Comparison of ENCODE assay signal across 25 cellular contexts in genomic region chr16:89709716-89710480, GRCh38. TPM values are rescaled to one million over a fixed set of nuclear protein-coding genes. Genes with fewer than 3 reads are reported as not detected.
DNase-seq lines count a peak whose midpoint lies in the region; ATAC-seq and TF ChIP-seq lines count a peak whose summit lies in the region.
"Had no signal": no experiment of that assay in that cellular context is flagged by ENCODE, and none has a peak within 500 bp of the region (broad histone marks: within the 10 kb centered on the region; RNA-seq: fewer than 3 reads in every experiment).

No MANE protein-coding gene starts in this region.

- CTCF ChIA-PET in CD8-positive, alpha-beta memory T cell (lab: Charles Lee) = interaction anchor here (0.6 to 17.8 kb wide), 8 partner anchors 9 to 200 kb away, joined by 3 to 323 read pairs (median 6); no protein-coding TSS in a partner anchor

- peak overlapping the region in 4 of 7 donors; percentile 15 to 61 (median 33) for H3K4me3 Mint-ChIP-seq in CD8-positive, alpha-beta memory T cell
- peak overlapping the region; percentile 56 for H3K4me3 Mint-ChIP-seq in activated T-helper 2 cell treated with anti-CD3 and anti-CD28 coated beads, Interferon-gamma antibody, Interleukin-2, Interleukin-4, amounts not matched to agents 10 μg/mL and 5 μg/mL and 100 μg/mL, durations not matched to agents 14 hours and 24 hours and 36 hours (ENCODE audit: low read depth)
- H3K4me3 Mint-ChIP-seq in naive thymus-derived CD8-positive, alpha-beta T cell = peak overlapping the region in 7 of 10 donors; percentile 14 to 49 (median 33)
- H3K4me3 Mint-ChIP-seq: CD8-positive, alpha-beta T cell; T-helper 17 cell had no signal

- peaks cover 6 to 15% (median 10%) of the 10 kb centered on the region in 3 donors for H3K4me1 Mint-ChIP-seq in CD8-positive, alpha-beta memory T cell
- H3K4me1 Mint-ChIP-seq in activated T-helper 2 cell treated with anti-CD3 and anti-CD28 coated beads, Interferon-gamma antibody, Interleukin-2, Interleukin-4, amounts not matched to agents 10 μg/mL and 5 μg/mL and 100 μg/mL, durations not matched to agents 14 hours and 24 hours and 36 hours (ENCODE audit: low read depth) = peaks cover 6% of the 10 kb centered on the region
- H3K4me1 Mint-ChIP-seq in naive thymus-derived CD8-positive, alpha-beta T cell = peaks cover 4 to 17% (median 8%) of the 10 kb centered on the region in 4 donors

- no peaks in the 10 kb centered on the region for H3K9me3 Mint-ChIP-seq in CD8-positive, alpha-beta memory T cell
- no peaks in the 10 kb centered on the region for H3K9me3 Mint-ChIP-seq in activated T-helper 2 cell treated with anti-CD3 and anti-CD28 coated beads, Interferon-gamma antibody, Interleukin-2, Interleukin-4, amounts not matched to agents 10 μg/mL and 5 μg/mL and 100 μg/mL, durations not matched to agents 14 hours and 24 hours and 36 hours
- H3K9me3 Mint-ChIP-seq in naive thymus-derived CD8-positive, alpha-beta T cell = no peaks in the 10 kb centered on the region
- H3K9me3 Mint-ChIP-seq: CD8-positive, alpha-beta T cell had no signal

- POLR2A ChIA-PET in CD8-positive, alpha-beta memory T cell (lab: Charles Lee) = interaction anchor here (0.7 kb wide), 1 partner anchor 14 kb away, joined by 4 read pairs; no protein-coding TSS in a partner anchor
- POLR2A ChIA-PET in naive thymus-derived CD8-positive, alpha-beta T cell (lab: Charles Lee) = interaction anchor here (0.6 to 17.7 kb wide), 6 partner anchors 8 to 154 kb away, joined by 3 to 262 read pairs (median 4); partner anchors contain the start of genes SPATA2L, VPS9D1 and ZNF276

- H3K27me3 ChIP-seq in CD8-positive, alpha-beta memory T cell (ENCODE audit: insufficient read depth, low read length, poor library complexity, severe bottlenecking) = no peaks in the 10 kb centered on the region
- H3K27me3 ChIP-seq: Peyer's patch, SJSA1 had no signal

- DNase-seq in CD1c-positive myeloid dendritic cell (ENCODE audit: extremely low spot score) = peak; percentile 54
- no peak for DNase-seq in CD8-positive, alpha-beta memory T cell
- DNase-seq in activated T-helper 2 cell treated with anti-CD3 and anti-CD28 coated beads, Interferon-gamma antibody, Interleukin-2, Interleukin-4, amounts not matched to agents 10 μg/mL and 5 μg/mL and 100 μg/mL, durations not matched to agents 14 hours and 24 hours and 36 hours (ENCODE audit: low spot score) = no peak
- DNase-seq in naive thymus-derived CD8-positive, alpha-beta T cell = no peak
- no peak for DNase-seq in 8988T
- no peak for DNase-seq in NCI-H2081 treated with DMSO at 0.1 percent for 48 hours (lab: John Stamatoyannopoulos, UW)
- DNase-seq in omental fat pad (ENCODE audit: low spot score) = no peak
- DNase-seq: activated CD4-positive, alpha-beta T cell treated with anti-CD3 and anti-CD28 coated beads, Interleukin-2, amount 50 U/mL, for 48 hours; activated naive CD4-positive, alpha-beta T cell treated with anti-CD3 and anti-CD28 coated beads, Interleukin-2, amount 50 U/mL, for 16 hours; CD8-positive, alpha-beta T cell; central memory CD4-positive, alpha-beta T cell; glutamatergic neuron; GM23248; Karpas-422; mucosa of descending colon; NCI-H1694; NCI-H2171; NCI-H524 treated with DMSO at 0.1 percent for 48 hours; T-helper 17 cell; upper lobe of right lung had no signal

- H3K4me1 ChIP-seq in CD8-positive, alpha-beta memory T cell (ENCODE audit: insufficient read depth, low read length) = peaks cover 15% of the 10 kb centered on the region

- TF ChIP-seq CTCF in omental fat pad (IDR thresholded peaks at IDR 0.05) = no peak

- no peaks in the 10 kb centered on the region for H3K27me3 Mint-ChIP-seq in CD8-positive, alpha-beta memory T cell
- no peaks in the 10 kb centered on the region for H3K27me3 Mint-ChIP-seq in activated T-helper 2 cell treated with anti-CD3 and anti-CD28 coated beads, Interferon-gamma antibody, Interleukin-2, Interleukin-4, amounts not matched to agents 10 μg/mL and 5 μg/mL and 100 μg/mL, durations not matched to agents 14 hours and 24 hours and 36 hours (ENCODE audit: low read depth)
- H3K27me3 Mint-ChIP-seq in naive thymus-derived CD8-positive, alpha-beta T cell = no peaks in the 10 kb centered on the region
- H3K27me3 Mint-ChIP-seq: T-helper 17 cell had no signal

- no peaks in the 10 kb centered on the region for H3K9me3 ChIP-seq in CD8-positive, alpha-beta memory T cell (ENCODE audit: low read length)
- H3K9me3 ChIP-seq: ascending aorta, mucosa of descending colon, Peyer's patch, SJSA1, upper lobe of right lung had no signal

- no peaks in the 10 kb centered on the region for H3K36me3 ChIP-seq in CD8-positive, alpha-beta memory T cell (ENCODE audit: insufficient read depth, low read length)
- H3K36me3 ChIP-seq: ascending aorta, Peyer's patch, SJSA1, upper lobe of right lung had no signal

- no peak for ATAC-seq in naive thymus-derived CD8-positive, alpha-beta T cell
- ATAC-seq in HG03196 (IDR thresholded peaks at IDR 0.05; ENCODE audit: unreplicated experiment) (no peak), omental fat pad (ENCODE audit: low FRiP score) (no peak)
- ATAC-seq: CD8-positive, alpha-beta T cell; mucosa of descending colon; T-helper 17 cell; upper lobe of right lung had no signal

- no peak overlapping the region for H3K4me3 ChIP-seq in CD8-positive, alpha-beta memory T cell (ENCODE audit: low read length)
- H3K4me3 ChIP-seq: ascending aorta, GM23248, mucosa of descending colon, Peyer's patch, SJSA1, upper lobe of right lung had no signal

- intact Hi-C loops in activated T-helper 2 cell treated with anti-CD3 and anti-CD28 coated beads, Interferon-gamma antibody, Interleukin-2, Interleukin-4, amounts not matched to agents 10 μg/mL and 5 μg/mL and 100 μg/mL, durations not matched to agents 14 hours and 24 hours and 36 hours (cut with micrococcal nuclease) = no loop called here

- H3K27ac ChIP-seq in CD8-positive, alpha-beta memory T cell (ENCODE audit: low read depth, low read length) = peak overlapping the region; percentile 33
- H3K27ac ChIP-seq: ascending aorta, GM23248, Peyer's patch, SJSA1, upper lobe of right lung, VCaP had no signal

- H3K36me3 Mint-ChIP-seq in CD8-positive, alpha-beta memory T cell = no peaks in the 10 kb centered on the region
- H3K36me3 Mint-ChIP-seq in activated T-helper 2 cell treated with anti-CD3 and anti-CD28 coated beads, Interferon-gamma antibody, Interleukin-2, Interleukin-4, amounts not matched to agents 10 μg/mL and 5 μg/mL and 100 μg/mL, durations not matched to agents 14 hours and 24 hours and 36 hours (ENCODE audit: low read depth) = peaks cover 9% of the 10 kb centered on the region
- H3K36me3 Mint-ChIP-seq in naive thymus-derived CD8-positive, alpha-beta T cell = peaks cover 0 to 7% (median 0%) of the 10 kb centered on the region in 3 donors

- H3K27ac Mint-ChIP-seq in CD8-positive, alpha-beta memory T cell = peak overlapping the region in 3 of 8 donors; percentile 58 to 74 (median 74)
- no peak overlapping the region for H3K27ac Mint-ChIP-seq in activated T-helper 2 cell treated with anti-CD3 and anti-CD28 coated beads, Interferon-gamma antibody, Interleukin-2, Interleukin-4, amounts not matched to agents 10 μg/mL and 5 μg/mL and 100 μg/mL, durations not matched to agents 14 hours and 24 hours and 36 hours
- H3K27ac Mint-ChIP-seq in naive thymus-derived CD8-positive, alpha-beta T cell = peak overlapping the region in 2 of 10 donors; percentile 54 to 59
- H3K27ac Mint-ChIP-seq: CD8-positive, alpha-beta T cell; T-helper 17 cell had no signal

RNA-seq across cellular contexts. Expression of gene SPATA2L, which starts 8.4 kb away (rescaled TPM):
- total RNA-seq in CD8-positive, alpha-beta memory T cell = 1 to 10 TPM; 7.0 to 7.6 TPM
- 10.3 TPM for polyA plus RNA-seq in CD8-positive, alpha-beta memory T cell
- total RNA-seq in activated T-helper 2 cell treated with anti-CD3 and anti-CD28 coated beads, Interferon-gamma antibody, Interleukin-2, Interleukin-4, amounts not matched to agents 10 μg/mL and 5 μg/mL and 100 μg/mL, durations not matched to agents 14 hours and 24 hours and 36 hours = 10.9 and 12.9 TPM in 2 replicates
- 1 to 10 TPM; 6.9 to 8.1 TPM for total RNA-seq in naive thymus-derived CD8-positive, alpha-beta T cell
- polyA plus RNA-seq in naive thymus-derived CD8-positive, alpha-beta T cell = 1 to 10 TPM; 3.5 to 6.4 (median 5.4) TPM
- 10 to 100 TPM in 2 of 4 donors, 1 to 10 TPM in 2; 8.1 to 28.0 (median 17.3) TPM for total RNA-seq in omental fat pad

RNA-seq across cellular contexts. Expression of gene VPS9D1, which starts 10.8 kb away (rescaled TPM):
- total RNA-seq in CD8-positive, alpha-beta memory T cell = 1 to 10 TPM; 3.7 to 4.0 TPM
- polyA plus RNA-seq in CD8-positive, alpha-beta memory T cell = 1.6 TPM
- 4.6 and 4.8 TPM in 2 replicates for total RNA-seq in activated T-helper 2 cell treated with anti-CD3 and anti-CD28 coated beads, Interferon-gamma antibody, Interleukin-2, Interleukin-4, amounts not matched to agents 10 μg/mL and 5 μg/mL and 100 μg/mL, durations not matched to agents 14 hours and 24 hours and 36 hours
- 10 to 100 TPM; 16.5 to 17.0 TPM for total RNA-seq in naive thymus-derived CD8-positive, alpha-beta T cell
- polyA plus RNA-seq in naive thymus-derived CD8-positive, alpha-beta T cell = 1 to 10 TPM in 1 of 3 donors, under 1 TPM in 2; 0.53 to 1.3 (median 0.91) TPM
- total RNA-seq in omental fat pad = 1 to 10 TPM; 5.8 to 9.5 (median 7.8) TPM

RNA-seq across cellular contexts. Expression of gene ZNF276, which starts 11.4 kb away (rescaled TPM):
- 10 to 100 TPM; 35.6 to 36.6 TPM for total RNA-seq in CD8-positive, alpha-beta memory T cell
- polyA plus RNA-seq in CD8-positive, alpha-beta memory T cell = 47.3 TPM
- total RNA-seq in activated T-helper 2 cell treated with anti-CD3 and anti-CD28 coated beads, Interferon-gamma antibody, Interleukin-2, Interleukin-4, amounts not matched to agents 10 μg/mL and 5 μg/mL and 100 μg/mL, durations not matched to agents 14 hours and 24 hours and 36 hours = 34.4 and 35.5 TPM in 2 replicates
- total RNA-seq in naive thymus-derived CD8-positive, alpha-beta T cell = 100 to 1,000 TPM; 168 to 171 TPM
- polyA plus RNA-seq in naive thymus-derived CD8-positive, alpha-beta T cell = 10 to 100 TPM; 15.0 to 56.0 (median 19.6) TPM
- total RNA-seq in omental fat pad = 10 to 100 TPM; 20.2 to 45.6 (median 36.6) TPM

RNA-seq across cellular contexts. Expression of gene CDK10, which starts 23.4 kb away (rescaled TPM):
- 10 to 100 TPM; 74.8 to 79.0 TPM for total RNA-seq in CD8-positive, alpha-beta memory T cell
- polyA plus RNA-seq in CD8-positive, alpha-beta memory T cell = 31.8 TPM
- total RNA-seq in activated T-helper 2 cell treated with anti-CD3 and anti-CD28 coated beads, Interferon-gamma antibody, Interleukin-2, Interleukin-4, amounts not matched to agents 10 μg/mL and 5 μg/mL and 100 μg/mL, durations not matched to agents 14 hours and 24 hours and 36 hours = 95.5 and 103 TPM in 2 replicates
- 100 to 1,000 TPM; 129 to 135 TPM for total RNA-seq in naive thymus-derived CD8-positive, alpha-beta T cell
- polyA plus RNA-seq in naive thymus-derived CD8-positive, alpha-beta T cell = 10 to 100 TPM; 25.4 to 63.3 (median 27.3) TPM
- 10 to 100 TPM; 32.1 to 46.8 (median 38.3) TPM for total RNA-seq in omental fat pad

RNA-seq across cellular contexts. Expression of gene SPATA33, which starts 52.3 kb away (rescaled TPM):
- 10 to 100 TPM; 16.9 TPM for total RNA-seq in CD8-positive, alpha-beta memory T cell
- polyA plus RNA-seq in CD8-positive, alpha-beta memory T cell = 2.3 TPM
- 15.5 and 16.6 TPM in 2 replicates for total RNA-seq in activated T-helper 2 cell treated with anti-CD3 and anti-CD28 coated beads, Interferon-gamma antibody, Interleukin-2, Interleukin-4, amounts not matched to agents 10 μg/mL and 5 μg/mL and 100 μg/mL, durations not matched to agents 14 hours and 24 hours and 36 hours
- total RNA-seq in naive thymus-derived CD8-positive, alpha-beta T cell = 1 to 10 TPM; 6.2 to 7.7 TPM
- polyA plus RNA-seq in naive thymus-derived CD8-positive, alpha-beta T cell = 1 to 10 TPM; 1.7 to 3.0 (median 2.3) TPM
- total RNA-seq in omental fat pad = 1 to 10 TPM; 1.8 to 7.1 (median 4.3) TPM
